Comparison of ENCODE assay signal across 8 cellular contexts in genomic region chr12:53727310-53728041, GRCh38. TPM values are rescaled to one million over a fixed set of nuclear protein-coding genes. Genes with fewer than 3 reads are reported as not detected.
A peak's percentile ranks its signal among the peaks of the same experiment; 100 is the strongest.
DNase-seq lines count a peak whose midpoint lies in the region; ATAC-seq lines count a peak whose summit lies in the region.

TSS of gene CALCOCO1 (minus strand) at chr12:53727452. CDS start at chr12:53725242, 2,210 bp downstream.

- DNase-seq in AG08396 (ENCODE audit: low spot score): peak; percentile 96
- peak; percentile 98 for DNase-seq in NCI-H345 treated with DMSO at 0.1 percent for 48 hours (lab: John Stamatoyannopoulos, UW; ENCODE audit: unreplicated experiment)
- peak; percentile 85 to 95 (median 92) for DNase-seq in activated CD4-positive, CD25-positive, alpha-beta regulatory T cell (lab: John Stamatoyannopoulos, UW)
- DNase-seq in central memory CD4-positive, alpha-beta T cell: peak; percentile 96
- peak; percentile 94 to 95 (median 95) for DNase-seq in immature natural killer cell
- peak; percentile 94 for DNase-seq in smooth muscle cell of the brain vasculature (ENCODE audit: low read depth, low spot score)

- peak within 1 kb of the TSS; percentile 92 to 99 (median 94) for H3K4me3 Mint-ChIP-seq in immature natural killer cell

- H3K9me3 Mint-ChIP-seq in immature natural killer cell: no peaks in the 10 kb centered on the region

- ATAC-seq in GM19023 (IDR thresholded peaks at IDR 0.05; ENCODE audit: unreplicated experiment) (peak; percentile 98), HG03280 (IDR thresholded peaks at IDR 0.05; ENCODE audit: unreplicated experiment) (peak; percentile 99)

- peak within 1 kb of the TSS; percentile 76 to 96 (median 94) for H3K27ac Mint-ChIP-seq in immature natural killer cell

- H3K36me3 Mint-ChIP-seq in immature natural killer cell: peaks cover 6 to 27% (median 11%) of the 10 kb centered on the region in 3 donors

- peaks cover 1 to 8% (median 4%) of the 10 kb centered on the region in 3 donors for H3K27me3 Mint-ChIP-seq in immature natural killer cell (ENCODE audit: low read depth in 3 of 3)

- peaks cover 27 to 34% of the 10 kb centered on the region in 2 donors for H3K4me1 Mint-ChIP-seq in immature natural killer cell

RNA-seq across cellular contexts. Expression of gene CALCOCO1, which starts in this region (rescaled TPM):
- polyA plus RNA-seq in immature natural killer cell: 100 to 1,000 TPM in 2 of 3 donors, 10 to 100 TPM in 1; 81.7 to 110 (median 100) TPM

Comparison
In these comparisons a context has a peak if more than half of its experiments do, and no peak if none do; other contexts are left out.
1. Peak in every context shown above with its lines: DNase-seq and ATAC-seq.